ENCODE assay signal across 19 cellular contexts in genomic region chr2:9076755-9077154, GRCh38.
"Had no signal": no experiment of that assay in that cellular context is flagged by ENCODE, and none has a peak within 500 bp of the region (broad histone marks: within the 10 kb centered on the region; RNA-seq: fewer than 3 reads in every experiment).

No MANE protein-coding gene starts in this region.

- H3K27me3 ChIP-seq: colonic mucosa, gastrocnemius medialis, heart right ventricle, neutrophil, sigmoid colon, stomach, transverse colon had no signal

- H3K4me3 ChIP-seq: colonic mucosa, gastrocnemius medialis, heart right ventricle, mucosa of descending colon, psoas muscle, sigmoid colon, skin epidermis, stomach, thoracic aorta, transverse colon had no signal

- DNase-seq: colonic mucosa; dermis blood vessel endothelial cell; endodermal cell; gastrocnemius medialis; heart right ventricle; hypothalamus; mucosa of descending colon; naive thymus-derived CD8-positive, alpha-beta T cell; psoas muscle; retina; sigmoid colon; stimulated activated CD4-positive, alpha-beta T cell treated with anti-CD3 and anti-CD28 coated beads, Interleukin-12 subunit alpha, Interleukin-12 subunit beta, amount 100 ng/mL, for 4 hours; stimulated activated naive CD4-positive, alpha-beta T cell; stomach; substantia nigra; transverse colon had no signal

- H3K27ac ChIP-seq: colonic mucosa, gastrocnemius medialis, heart right ventricle, neutrophil, psoas muscle, sigmoid colon, skin epidermis, stomach, thoracic aorta, transverse colon had no signal

- ATAC-seq: gastrocnemius medialis; heart right ventricle; mucosa of descending colon; naive thymus-derived CD8-positive, alpha-beta T cell; psoas muscle had no signal

- H3K36me3 ChIP-seq: colonic mucosa, gastrocnemius medialis, heart right ventricle, neutrophil, sigmoid colon, stomach, thoracic aorta, transverse colon had no signal

- H3K9me3 ChIP-seq: colonic mucosa, gastrocnemius medialis, mucosa of descending colon, neutrophil, psoas muscle, sigmoid colon, thoracic aorta, transverse colon had no signal

- H3K4me1 ChIP-seq: colonic mucosa, gastrocnemius medialis, heart right ventricle, psoas muscle, sigmoid colon, stomach, transverse colon had no signal
